8 cellular contexts compared by ENCODE assay signal in the genomic region with DNA sequence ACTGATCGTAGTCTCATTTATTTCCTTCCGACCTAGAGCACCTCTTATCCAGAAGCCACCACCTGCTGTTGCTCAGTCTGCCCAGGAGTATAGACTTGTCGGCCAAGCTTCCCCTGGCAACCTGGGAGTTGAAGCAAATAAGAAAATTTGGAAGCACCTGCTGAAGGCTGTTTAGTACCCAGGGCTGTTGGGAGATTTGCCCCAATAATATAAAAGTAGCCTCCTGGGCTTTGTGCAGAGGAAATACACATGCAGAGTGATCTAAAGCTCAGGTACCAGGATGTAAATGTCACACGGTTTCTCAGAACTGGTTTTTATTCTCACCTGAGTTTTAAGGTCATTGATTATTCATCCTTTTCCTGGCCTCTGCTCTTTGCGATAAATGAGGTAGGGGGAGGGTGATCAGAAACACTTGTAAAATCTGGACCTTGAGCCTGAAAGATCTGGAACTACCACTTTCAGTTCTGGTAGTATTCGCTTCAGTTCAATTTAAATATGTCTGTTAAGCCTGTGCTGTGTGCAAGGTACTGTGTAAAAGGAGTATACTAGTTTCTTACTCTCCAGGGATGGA. TPM values are rescaled to one million over a fixed set of nuclear protein-coding genes. Genes with fewer than 3 reads are reported as not detected.
DNase-seq lines count a peak whose midpoint lies in the region; ATAC-seq and TF ChIP-seq lines count a peak whose summit lies in the region.

No MANE protein-coding gene starts in this region.

- H3K36me3 ChIP-seq in GM23338 (ENCODE audit: insufficient read depth) (no peaks in the 10 kb centered on the region), skeletal muscle satellite cell (ENCODE audit: insufficient read depth, low read length) (no peaks in the 10 kb centered on the region)

- TF ChIP-seq CTCF in GM23338 (conservative IDR thresholded peaks at IDR 0.05; ENCODE audit: low read depth in 2 of 2) = no peak
- TF ChIP-seq CTCF in foreskin keratinocyte (conservative IDR thresholded peaks at IDR 0.05) = no peak

- H3K36me3 Mint-ChIP-seq in GM23338 (ENCODE audit: low read depth) (no peaks in the 10 kb centered on the region), T-cell (peaks cover 6% of the 10 kb centered on the region)

- H3K27ac Mint-ChIP-seq in GM23338 (peak overlapping the region; percentile 100), T-cell (peak overlapping the region; percentile 98 to 100)

- peaks cover 12% of the 10 kb centered on the region for H3K27me3 Mint-ChIP-seq in GM23338 (ENCODE audit: insufficient read depth, low read depth, poor library complexity)
- no peaks in the 10 kb centered on the region for H3K27me3 Mint-ChIP-seq in T-cell

- POLR2A ChIA-PET in T-cell (lab: Charles Lee) = interaction anchor here in 1 of 2 donors (0.6 kb wide), 1 partner anchor 125 kb away, joined by 3 read pairs; no protein-coding TSS in a partner anchor

- no peak for DNase-seq in GM23338 (ENCODE audit: low spot score)
- no peak for DNase-seq in T-cell
- DNase-seq in foreskin keratinocyte = no peak
- DNase-seq in NCI-H1105 treated with DMSO at 0.1 percent for 48 hours (lab: John Stamatoyannopoulos, UW) = no peak
- DNase-seq in NCI-H446 treated with DMSO at 0.1 percent for 48 hours (lab: John Stamatoyannopoulos, UW) = no peak

- no peaks in the 10 kb centered on the region for H3K9me3 Mint-ChIP-seq in GM23338
- no peaks in the 10 kb centered on the region for H3K9me3 Mint-ChIP-seq in T-cell

- no peaks in the 10 kb centered on the region for H3K9me2 ChIP-seq in GM23338 (ENCODE audit: insufficient read depth)

- H3K4me1 ChIP-seq in GM23338 (ENCODE audit: insufficient read depth) (peaks cover 19% of the 10 kb centered on the region), foreskin keratinocyte (peaks cover 11% of the 10 kb centered on the region), skeletal muscle satellite cell (ENCODE audit: control insufficient read depth, insufficient read depth, low read length) (peaks cover 18% of the 10 kb centered on the region)

- H3K79me2 ChIP-seq in GM23338 (replicated peaks; ENCODE audit: insufficient read depth) = peaks cover 40% of the 10 kb centered on the region

- H3K4me3 Mint-ChIP-seq in GM23338 = peak overlapping the region; percentile 95
- peak overlapping the region; percentile 87 to 95 (median 88) for H3K4me3 Mint-ChIP-seq in T-cell

- H3K4me3 ChIP-seq in GM23338 (peak overlapping the region; percentile 96), skeletal muscle satellite cell (ENCODE audit: low read length) (peak overlapping the region; percentile 62)

- CTCF ChIA-PET in T-cell (lab: Charles Lee) = interaction anchor here (0.5 to 0.6 kb wide), 3 partner anchors 190 to 868 kb away, joined by 3 to 4 read pairs (median 3); no protein-coding TSS in a partner anchor

- H3K9me3 ChIP-seq in skeletal muscle satellite cell (replicated peaks; ENCODE audit: low read length) = no peaks in the 10 kb centered on the region

- no peaks in the 10 kb centered on the region; the same call in 1 of the 2 replicates for H3F3A ChIP-seq in GM23338 (replicated peaks; ENCODE audit: low read depth)

- peak overlapping the region; percentile 32 for H3K9ac ChIP-seq in skeletal muscle satellite cell (ENCODE audit: low read depth, low read length)

- ATAC-seq in GM23338 = no peak
- peak in 3 of 4 experiments; percentile 2 to 4 (median 3) for ATAC-seq in T-cell (replicated peaks in 1 of 4)
- peak; percentile 19 for ATAC-seq in foreskin keratinocyte
- no peak for ATAC-seq in HG02884 (IDR thresholded peaks at IDR 0.05; ENCODE audit: unreplicated experiment)
- ATAC-seq in HG02885 (IDR thresholded peaks at IDR 0.05; ENCODE audit: poor library complexity, unreplicated experiment) = no peak

- H3K4me2 ChIP-seq in GM23338 = peak overlapping the region; percentile 73
- peak overlapping the region; percentile 86 for H3K4me2 ChIP-seq in skeletal muscle satellite cell (ENCODE audit: low read length)

- H3K27me3 ChIP-seq in GM23338 (ENCODE audit: insufficient read depth) = no peaks in the 10 kb centered on the region
- no peaks in the 10 kb centered on the region for H3K27me3 ChIP-seq in foreskin keratinocyte
- H3K27me3 ChIP-seq in skeletal muscle satellite cell (ENCODE audit: control insufficient read depth, insufficient read depth, low read length) = peaks cover 6% of the 10 kb centered on the region

- H3K4me1 Mint-ChIP-seq in GM23338 (peaks cover 25% of the 10 kb centered on the region), T-cell (peaks cover 38 to 46% (median 45%) of the 10 kb centered on the region in 3 donors)

- H3K27ac ChIP-seq in GM23338 (ENCODE audit: low read depth) (peak overlapping the region; percentile 88), foreskin keratinocyte (no peak overlapping the region)

- peak overlapping the region; percentile 34 for H2AFZ ChIP-seq in GM23338

- H4K20me1 ChIP-seq in GM23338 (replicated peaks; ENCODE audit: insufficient read depth) = peaks cover 18% of the 10 kb centered on the region

TF ChIP-seq in GM23338, 12 proteins besides CTCF, POLR2A, EP300 and RAD21 (continues in another document):
- TF ChIP-seq NANOG (IDR thresholded peaks at IDR 0.05; ENCODE audit: borderline replicate concordance) = no peak
- TF ChIP-seq, protein P1, sequence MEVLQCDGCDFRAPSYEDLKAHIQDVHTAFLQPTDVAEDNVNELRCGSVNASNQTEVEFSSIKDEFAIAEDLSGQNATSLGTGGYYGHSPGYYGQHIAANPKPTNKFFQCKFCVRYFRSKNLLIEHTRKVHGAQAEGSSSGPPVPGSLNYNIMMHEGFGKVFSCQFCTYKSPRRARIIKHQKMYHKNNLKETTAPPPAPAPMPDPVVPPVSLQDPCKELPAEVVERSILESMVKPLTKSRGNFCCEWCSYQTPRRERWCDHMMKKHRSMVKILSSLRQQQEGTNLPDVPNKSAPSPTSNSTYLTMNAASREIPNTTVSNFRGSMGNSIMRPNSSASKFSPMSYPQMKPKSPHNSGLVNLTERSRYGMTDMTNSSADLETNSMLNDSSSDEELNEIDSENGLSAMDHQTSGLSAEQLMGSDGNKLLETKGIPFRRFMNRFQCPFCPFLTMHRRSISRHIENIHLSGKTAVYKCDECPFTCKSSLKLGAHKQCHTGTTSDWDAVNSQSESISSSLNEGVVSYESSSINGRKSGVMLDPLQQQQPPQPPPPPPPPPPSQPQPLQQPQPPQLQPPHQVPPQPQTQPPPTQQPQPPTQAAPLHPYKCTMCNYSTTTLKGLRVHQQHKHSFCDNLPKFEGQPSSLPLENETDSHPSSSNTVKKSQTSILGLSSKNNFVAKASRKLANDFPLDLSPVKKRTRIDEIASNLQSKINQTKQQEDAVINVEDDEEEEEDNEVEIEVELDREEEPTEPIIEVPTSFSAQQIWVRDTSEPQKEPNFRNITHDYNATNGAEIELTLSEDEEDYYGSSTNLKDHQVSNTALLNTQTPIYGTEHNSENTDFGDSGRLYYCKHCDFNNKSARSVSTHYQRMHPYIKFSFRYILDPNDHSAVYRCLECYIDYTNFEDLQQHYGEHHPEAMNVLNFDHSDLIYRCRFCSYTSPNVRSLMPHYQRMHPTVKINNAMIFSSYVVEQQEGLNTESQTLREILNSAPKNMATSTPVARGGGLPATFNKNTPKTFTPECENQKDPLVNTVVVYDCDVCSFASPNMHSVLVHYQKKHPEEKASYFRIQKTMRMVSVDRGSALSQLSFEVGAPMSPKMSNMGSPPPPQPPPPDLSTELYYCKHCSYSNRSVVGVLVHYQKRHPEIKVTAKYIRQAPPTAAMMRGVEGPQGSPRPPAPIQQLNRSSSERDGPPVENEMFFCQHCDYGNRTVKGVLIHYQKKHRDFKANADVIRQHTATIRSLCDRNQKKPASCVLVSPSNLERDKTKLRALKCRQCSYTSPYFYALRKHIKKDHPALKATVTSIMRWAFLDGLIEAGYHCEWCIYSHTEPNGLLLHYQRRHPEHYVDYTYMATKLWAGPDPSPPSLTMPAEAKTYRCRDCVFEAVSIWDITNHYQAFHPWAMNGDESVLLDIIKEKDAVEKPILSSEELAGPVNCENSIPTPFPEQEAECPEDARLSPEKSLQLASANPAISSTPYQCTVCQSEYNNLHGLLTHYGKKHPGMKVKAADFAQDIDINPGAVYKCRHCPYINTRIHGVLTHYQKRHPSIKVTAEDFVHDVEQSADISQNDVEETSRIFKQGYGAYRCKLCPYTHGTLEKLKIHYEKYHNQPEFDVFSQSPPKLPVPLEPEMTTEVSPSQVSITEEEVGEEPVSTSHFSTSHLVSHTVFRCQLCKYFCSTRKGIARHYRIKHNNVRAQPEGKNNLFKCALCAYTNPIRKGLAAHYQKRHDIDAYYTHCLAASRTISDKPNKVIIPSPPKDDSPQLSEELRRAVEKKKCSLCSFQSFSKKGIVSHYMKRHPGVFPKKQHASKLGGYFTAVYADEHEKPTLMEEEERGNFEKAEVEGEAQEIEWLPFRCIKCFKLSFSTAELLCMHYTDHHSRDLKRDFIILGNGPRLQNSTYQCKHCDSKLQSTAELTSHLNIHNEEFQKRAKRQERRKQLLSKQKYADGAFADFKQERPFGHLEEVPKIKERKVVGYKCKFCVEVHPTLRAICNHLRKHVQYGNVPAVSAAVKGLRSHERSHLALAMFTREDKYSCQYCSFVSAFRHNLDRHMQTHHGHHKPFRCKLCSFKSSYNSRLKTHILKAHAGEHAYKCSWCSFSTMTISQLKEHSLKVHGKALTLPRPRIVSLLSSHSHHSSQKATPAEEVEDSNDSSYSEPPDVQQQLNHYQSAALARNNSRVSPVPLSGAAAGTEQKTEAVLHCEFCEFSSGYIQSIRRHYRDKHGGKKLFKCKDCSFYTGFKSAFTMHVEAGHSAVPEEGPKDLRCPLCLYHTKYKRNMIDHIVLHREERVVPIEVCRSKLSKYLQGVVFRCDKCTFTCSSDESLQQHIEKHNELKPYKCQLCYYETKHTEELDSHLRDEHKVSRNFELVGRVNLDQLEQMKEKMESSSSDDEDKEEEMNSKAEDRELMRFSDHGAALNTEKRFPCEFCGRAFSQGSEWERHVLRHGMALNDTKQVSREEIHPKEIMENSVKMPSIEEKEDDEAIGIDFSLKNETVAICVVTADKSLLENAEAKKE (CRISPR knock-in tag; IDR thresholded peaks at IDR 0.05) = no peak

RNA-seq across cellular contexts. Expression of a gene that starts 0.8 kb away (rescaled TPM):
- 149 and 158 TPM in 2 replicates for total RNA-seq in GM23338 (2014; rRNA removed; shearing (Covaris generic))
- polyA plus RNA-seq in GM23338 (2016; fragmentation: Nextera tagmentation; extraction: Ambion mirVana) (112 and 118 TPM in 2 replicates), foreskin keratinocyte (116 and 118 TPM in 2 replicates)
- total RNA-seq in T-cell (10 to 100 TPM; 59.6 to 76.4 (median 72.6) TPM), foreskin keratinocyte (107 and 119 TPM in 2 replicates)
- total RNA-seq in skeletal muscle satellite cell (2012; rRNA removed) = 238 and 255 TPM in 2 replicates

Comparison
In these comparisons a context has a peak if more than half of its experiments do, and no peak if none do; other contexts are left out.
1. ATAC-seq: peak in T-cell (3 of 4) and foreskin keratinocyte (single experiment); none in GM23338 (single experiment), HG02884 (single experiment) and HG02885 (single experiment).